ENCODE assay signal across 8 cellular contexts in genomic region chr12:31403099-31403607, GRCh38.
A peak's percentile ranks its signal among the peaks of the same experiment; 100 is the strongest.
DNase-seq lines count a peak whose midpoint lies in the region; ATAC-seq, FAIRE-seq and TF ChIP-seq lines count a peak whose summit lies in the region.
"Not testable (repeated sequence)": the region's sequence is repeated elsewhere in the genome, so short reads cannot be mapped to it uniquely, and the experiment has no call there.

No MANE protein-coding gene starts in this region.

- not testable (repeated sequence) for H3K4me3 ChIP-seq in NB4 (ENCODE audit: low read depth, low read length); foreskin fibroblast (ENCODE audit: low read depth in 1 of 2, low read length in 2 of 2); uterus

- not testable (repeated sequence) for H3K27ac ChIP-seq in uterus

- FAIRE-seq in GM12892 (lab: Jason Lieb, UNC) = peak; percentile 76

- H3K9me3 ChIP-seq in uterus = not testable (repeated sequence)

- H3K4me1 ChIP-seq in uterus = not testable (repeated sequence)

- intact Hi-C loops in uterus (cut with DNase I; ENCODE audit: low total_unique reads) = loop anchor here (2.0 kb wide), 1 partner anchor 234 kb away; no protein-coding TSS in a partner anchor

- H3K27me3 ChIP-seq in uterus = not testable (repeated sequence)

- not testable (repeated sequence) for H3K36me3 ChIP-seq in uterus

- TF ChIP-seq POLR2A in GM12892 (IDR thresholded peaks at IDR 0.05; ENCODE audit: low read depth, low read length); NB4 (IDR thresholded peaks at IDR 0.05; ENCODE audit: extremely low read depth, insufficient read length); uterus (IDR thresholded peaks at IDR 0.05): not testable (repeated sequence)

- ATAC-seq in HG02642 (IDR thresholded peaks at IDR 0.05; ENCODE audit: poor library complexity, unreplicated experiment) = peak; percentile 87

- peak; percentile 34 for DNase-seq in GM12892 (ENCODE audit: insufficient read length)
- peak; percentile 92 for DNase-seq in NB4 (ENCODE audit: low read depth)
- peak; percentile 13 for DNase-seq in SIG-M5 (lab: John Stamatoyannopoulos, UW)
- DNase-seq in activated gamma-delta T cell treated with Interleukin-2 at 50 U/mL for 16 hours = peak; percentile 36
- DNase-seq in foreskin fibroblast = peak; percentile 85 to 93
- DNase-seq in nucleus accumbens (lab: John Stamatoyannopoulos, UW) = peak in 47 of 56 donors; percentile 0 to 71 (median 22)
- peak; percentile 58 to 70 for DNase-seq in uterus

- peak; percentile 88 for TF ChIP-seq CTCF in NB4 (IDR thresholded peaks at IDR 0.05; ENCODE audit: low read depth, low read length)
- peak; percentile 83 for TF ChIP-seq CTCF in foreskin fibroblast (IDR thresholded peaks at IDR 0.05; ENCODE audit: low read depth, low read length)
- TF ChIP-seq CTCF in uterus (IDR thresholded peaks at IDR 0.05) = peak; percentile 90 to 94 (median 90)

Comparison
In these comparisons a context has a peak if more than half of its experiments do, and no peak if none do; other contexts are left out.
1. DNase-seq: peak in every context shown above with its lines; median percentile 92 in NB4; 89 in foreskin fibroblast; 64 in uterus; 36 in activated gamma-delta T cell treated with Interleukin-2 at 50 U/mL for 16 hours; 34 in GM12892; 22 in nucleus accumbens; 13 in SIG-M5.